8 cellular contexts compared by ENCODE assay signal in genomic region chr11:71453021-71453910, GRCh38. TPM values are rescaled to one million over a fixed set of nuclear protein-coding genes. Genes with fewer than 3 reads are reported as not detected.
DNase-seq lines count a peak whose midpoint lies in the region; ATAC-seq and TF ChIP-seq lines count a peak whose summit lies in the region.

TSS of gene NADSYN1 (plus strand) at chr11:71453203. CDS start at chr11:71453297, 94 bp downstream.

- peak; percentile 67 to 77 for ATAC-seq in activated naive CD4-positive, alpha-beta T cell treated with anti-CD3 and anti-CD28 coated beads, Interleukin-2, amount 50 U/mL, for 72 hours

- H3K36me3 ChIP-seq in ES-I3 (ENCODE audit: insufficient read depth, low read length) (0 out of 2 replicates have a peak, but pooled peaks cover 4% of the 10 kb centered on the region), osteoblast (ENCODE audit: insufficient read depth, low read length) (peaks cover 34% of the 10 kb centered on the region), testis (ENCODE audit: low read depth, missing control alignments) (no peaks in the 10 kb centered on the region)

- H3K27me3 ChIP-seq in osteoblast (ENCODE audit: insufficient read depth, low read length), result no peaks in the 10 kb centered on the region
- H3K27me3 ChIP-seq in testis, result no peaks in the 10 kb centered on the region

- H3K27ac ChIP-seq in osteoblast (ENCODE audit: low read depth, low read length) (peak within 1 kb of the TSS; percentile 79), testis (peak within 1 kb of the TSS in 1 of 2 donors; percentile 71)

- 0 out of 2 replicates have a peak, but pooled peaks cover 9% of the 10 kb centered on the region for H3K4me1 ChIP-seq in ES-I3 (ENCODE audit: insufficient read depth, low read length)
- H3K4me1 ChIP-seq in osteoblast (ENCODE audit: insufficient read depth, low read length), result peaks cover 19% of the 10 kb centered on the region
- peaks cover 15% of the 10 kb centered on the region for H3K4me1 ChIP-seq in testis

- peaks cover 10% of the 10 kb centered on the region for H4K20me1 ChIP-seq in osteoblast (ENCODE audit: insufficient read depth, low read length)

- H3K9me3 ChIP-seq in ES-I3 (ENCODE audit: control insufficient read depth, insufficient read depth, low read length), result no peaks in the 10 kb centered on the region
- H3K9me3 ChIP-seq in osteoblast (ENCODE audit: low read depth, low read length), result no peaks in the 10 kb centered on the region
- H3K9me3 ChIP-seq in testis, result no peaks in the 10 kb centered on the region

- DNase-seq in HFF-Myc (ENCODE audit: extremely low read depth, low read depth) (peak; percentile 79), NCI-H1105 (lab: John Stamatoyannopoulos, UW) (peak; percentile 96), SKM-1 (lab: John Stamatoyannopoulos, UW; ENCODE audit: unreplicated experiment) (peak; percentile 79), glomerular visceral epithelial cell (ENCODE audit: extremely low spot score) (peak; percentile 95), osteoblast (ENCODE audit: insufficient read length, low spot score, missing footprints) (peak; percentile 99), testis (peak; percentile 98)
- peak; percentile 92 to 95 for DNase-seq in activated naive CD4-positive, alpha-beta T cell treated with anti-CD3 and anti-CD28 coated beads, Interleukin-2, amount 50 U/mL, for 72 hours (ENCODE audit: low spot score in 2 of 2)

- WGBS in testis, 2 donors, result 2 to 4% methylated on average over 17 to 57 of the region's 63 CpGs

- H3K9me3 Mint-ChIP-seq in activated naive CD4-positive, alpha-beta T cell treated with anti-CD3 and anti-CD28 coated beads, Interleukin-2, amount 50 U/mL, for 72 hours, result no peaks in the 10 kb centered on the region

- intact Hi-C loops in testis (cut with DNase I; ENCODE audit: low total_unique reads), result no loop called here

- peak within 1 kb of the TSS; percentile 100 for H3K4me2 ChIP-seq in osteoblast (ENCODE audit: insufficient read depth, low read length)

- peaks cover 35% of the 10 kb centered on the region for H3K79me2 ChIP-seq in osteoblast (ENCODE audit: insufficient read depth, low read length)

- TF ChIP-seq CTCF in HFF-Myc (IDR thresholded peaks at IDR 0.05; ENCODE audit: low read depth, low read length, missing control alignments) (no peak), osteoblast (IDR thresholded peaks at IDR 0.05; ENCODE audit: extremely low read depth, low read depth, low read length) (no peak), testis (IDR thresholded peaks at IDR 0.05) (no peak)

- H3K4me3 ChIP-seq in HFF-Myc (replicated peaks; ENCODE audit: low read depth, low read length) (peak within 1 kb of the TSS; percentile 97), osteoblast (ENCODE audit: insufficient read depth, low read length) (peak within 1 kb of the TSS; percentile 99), testis (peak within 1 kb of the TSS; percentile 76 to 86)

- H2AFZ ChIP-seq in osteoblast (ENCODE audit: low read length), result peak within 1 kb of the TSS; percentile 98

- H3K27ac Mint-ChIP-seq in activated naive CD4-positive, alpha-beta T cell treated with anti-CD3 and anti-CD28 coated beads, Interleukin-2, amount 50 U/mL, for 72 hours, result peak within 1 kb of the TSS; percentile 86 to 92

- H3K36me3 Mint-ChIP-seq in activated naive CD4-positive, alpha-beta T cell treated with anti-CD3 and anti-CD28 coated beads, Interleukin-2, amount 50 U/mL, for 72 hours, result peaks cover 17 to 38% of the 10 kb centered on the region in 2 donors

- H3K9ac ChIP-seq in ES-I3 (ENCODE audit: low read depth, low read length), result peak within 1 kb of the TSS; percentile 91

- no peak for TF ChIP-seq POLR2A in testis (IDR thresholded peaks at IDR 0.05)

RNA-seq across cellular contexts. Expression of gene NADSYN1, which starts in this region (rescaled TPM):
- total RNA-seq in activated naive CD4-positive, alpha-beta T cell treated with anti-CD3 and anti-CD28 coated beads, Interleukin-2, amount 50 U/mL, for 72 hours, result 100 to 1,000 TPM; 102 to 135 TPM
- total RNA-seq in osteoblast (69.5 and 81.1 TPM in 2 replicates), testis (10 to 100 TPM; 75.7 to 91.2 TPM)
- polyA plus RNA-seq in testis (ENCODE audit: insufficient read depth, low read depth, low replicate concordance), result 79.4 TPM
